Comparison of ENCODE assay signal across 22 cellular contexts in the genomic region with DNA sequence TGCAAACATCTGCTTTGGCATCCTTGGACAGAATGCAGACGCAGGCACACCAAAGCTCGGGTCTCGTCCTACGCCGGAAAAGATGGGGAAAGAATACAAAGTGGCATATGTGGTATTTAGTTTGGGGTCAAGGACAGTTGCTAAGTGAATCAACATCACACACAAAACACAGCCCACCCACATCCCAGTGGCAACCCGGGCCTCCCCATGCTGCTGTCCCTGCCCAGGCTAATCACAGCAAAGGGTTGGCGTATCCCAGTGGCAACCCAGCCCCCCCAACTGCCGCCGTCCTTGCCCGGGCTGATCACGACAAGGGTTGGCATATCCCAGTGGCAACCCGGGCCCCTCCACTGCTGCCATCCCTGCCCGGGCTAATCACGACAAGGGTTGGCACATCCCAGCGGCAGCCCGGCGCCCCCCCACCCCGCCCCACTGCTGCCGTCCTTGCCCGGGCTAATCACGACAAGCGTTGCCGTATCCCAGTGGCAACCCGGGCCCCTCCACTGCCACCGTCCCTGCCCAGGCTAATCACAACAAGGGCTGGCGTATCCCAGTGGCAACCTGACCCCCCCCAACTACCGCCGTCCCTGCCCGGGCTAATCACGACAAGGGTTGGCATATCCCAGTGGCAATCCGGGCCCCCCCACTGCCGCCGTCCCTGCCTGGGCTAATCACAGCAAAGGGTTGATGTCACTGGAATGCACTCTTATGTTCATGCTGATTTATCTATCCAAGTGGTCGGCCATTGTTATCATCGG.
"Had no signal": no experiment of that assay in that cellular context is flagged by ENCODE, and none has a peak within 500 bp of the region (broad histone marks: within the 10 kb centered on the region; RNA-seq: fewer than 3 reads in every experiment).

No MANE protein-coding gene starts in this region.

- H3K4me3 Mint-ChIP-seq: activated CD4-positive, alpha-beta memory T cell treated with anti-CD3 and anti-CD28 coated beads, Interleukin-2, amount 10 ng/mL, durations not matched to agents 7 days and 5 days; activated CD4-positive, alpha-beta T cell treated with anti-CD3 and anti-CD28 coated beads, Interleukin-2, amount 10 ng/mL, durations not matched to agents 24 days and 14 days; activated naive CD4-positive, alpha-beta T cell treated with anti-CD3 and anti-CD28 coated beads, Interleukin-2, amount 50 U/mL, for 24 hours; dendritic cell treated with granulocyte-macrophage colony-stimulating factor and Interleukin-4, amounts not matched to agents 40 ng/mL and 50 ng/mL, for 4 days; immature natural killer cell; nephron progenitor cell; stimulated activated naive CD8-positive, alpha-beta T cell treated with anti-CD3 and anti-CD28 coated beads, Interleukin-15, Interleukin-2, amounts not matched to agents 100 ng/mL and 50 ng/mL, for 24 hours had no signal

- DNase-seq: activated CD4-positive, alpha-beta memory T cell treated with anti-CD3 and anti-CD28 coated beads, Interleukin-2, amount 10 ng/mL, durations not matched to agents 7 days and 5 days; activated CD4-positive, alpha-beta T cell treated with anti-CD3 and anti-CD28 coated beads, Interleukin-2, amount 10 ng/mL, durations not matched to agents 24 days and 14 days; activated T-cell treated with anti-CD3 and anti-CD28 coated beads, Interleukin-2, amount 50 U/mL, for 48 hours; effector CD8-positive, alpha-beta T cell; foreskin melanocyte; glutamatergic neuron; immature natural killer cell; kidney glomerular epithelial cell; left ventricle myocardium superior; mucosa of descending colon; nephron progenitor cell; nucleus accumbens; retina; thyroid gland; uterus had no signal

- H3K9me3 Mint-ChIP-seq: dendritic cell treated with granulocyte-macrophage colony-stimulating factor and Interleukin-4, amounts not matched to agents 40 ng/mL and 50 ng/mL, for 4 days; immature natural killer cell; nephron progenitor cell had no signal

- ATAC-seq: activated CD4-positive, CD25-positive, alpha-beta regulatory T cell treated with anti-CD3 and anti-CD28 coated beads, Interleukin-2, amount 50 U/mL, for 24 hours; esophagus mucosa; left ventricle myocardium superior; mucosa of descending colon; SK-N-SH treated with all-trans-retinoic acid at 6 μM for 48 hours had no signal

- H3K27me3 Mint-ChIP-seq: activated CD4-positive, alpha-beta memory T cell treated with anti-CD3 and anti-CD28 coated beads, Interleukin-2, amount 10 ng/mL, durations not matched to agents 7 days and 5 days had no signal

- H3K27ac Mint-ChIP-seq: activated CD4-positive, alpha-beta memory T cell treated with anti-CD3 and anti-CD28 coated beads, Interleukin-2, amount 10 ng/mL, durations not matched to agents 7 days and 5 days; activated CD4-positive, alpha-beta T cell treated with anti-CD3 and anti-CD28 coated beads, Interleukin-2, amount 10 ng/mL, durations not matched to agents 24 days and 14 days; activated naive CD4-positive, alpha-beta T cell treated with anti-CD3 and anti-CD28 coated beads, Interleukin-2, amount 50 U/mL, for 24 hours; dendritic cell treated with granulocyte-macrophage colony-stimulating factor and Interleukin-4, amounts not matched to agents 40 ng/mL and 50 ng/mL, for 4 days; immature natural killer cell; nephron progenitor cell; stimulated activated naive CD8-positive, alpha-beta T cell treated with anti-CD3 and anti-CD28 coated beads, Interleukin-15, Interleukin-2, amounts not matched to agents 100 ng/mL and 50 ng/mL, for 24 hours had no signal

- H3K4me1 Mint-ChIP-seq: activated CD4-positive, alpha-beta memory T cell treated with anti-CD3 and anti-CD28 coated beads, Interleukin-2, amount 10 ng/mL, durations not matched to agents 7 days and 5 days; activated CD4-positive, alpha-beta T cell treated with anti-CD3 and anti-CD28 coated beads, Interleukin-2, amount 10 ng/mL, durations not matched to agents 24 days and 14 days; activated naive CD4-positive, alpha-beta T cell treated with anti-CD3 and anti-CD28 coated beads, Interleukin-2, amount 50 U/mL, for 24 hours; immature natural killer cell had no signal

- H3K36me3 Mint-ChIP-seq: activated naive CD4-positive, alpha-beta T cell treated with anti-CD3 and anti-CD28 coated beads, Interleukin-2, amount 50 U/mL, for 24 hours; brain; immature natural killer cell had no signal
